In the genomic region with DNA sequence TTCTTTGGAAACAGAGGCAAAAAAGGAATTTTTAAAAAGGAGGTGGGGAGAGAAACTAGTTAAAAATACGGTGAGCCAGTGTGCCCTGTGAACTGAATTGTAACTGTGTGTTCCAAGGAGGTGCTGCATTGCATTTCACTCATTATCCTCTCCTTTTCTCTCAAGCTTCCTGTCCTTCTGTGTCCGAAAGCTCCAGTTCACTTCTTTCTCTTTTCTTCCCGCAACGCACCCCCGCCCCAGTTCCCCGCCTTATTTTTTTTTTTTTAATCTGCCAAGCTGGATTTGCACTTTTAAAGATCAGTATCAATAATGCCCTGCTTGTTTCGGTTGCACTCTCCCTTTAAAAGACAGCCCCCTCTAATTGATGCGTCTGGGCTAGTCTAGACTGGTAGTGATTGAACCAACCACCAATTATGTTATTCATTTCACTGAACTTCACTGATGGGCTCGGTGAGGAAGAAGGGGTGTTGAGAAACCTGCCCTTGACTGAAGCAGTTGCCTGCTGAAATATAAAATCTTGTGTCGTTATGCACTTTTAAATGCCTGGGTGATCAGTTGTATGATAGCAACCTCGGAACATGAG, we compare ENCODE assay signal across 10 cellular contexts. TPM values are rescaled to one million over a fixed set of nuclear protein-coding genes. Genes with fewer than 3 reads are reported as not detected.
DNase-seq lines count a peak whose midpoint lies in the region; TF ChIP-seq lines count a peak whose summit lies in the region.
"Had no signal": no experiment of that assay in that cellular context is flagged by ENCODE, and none has a peak within 500 bp of the region (broad histone marks: within the 10 kb centered on the region; RNA-seq: fewer than 3 reads in every experiment).

No MANE protein-coding gene starts in this region.

- intact Hi-C loops in mammary epithelial cell (cut with micrococcal nuclease) = loop anchor here (5.0 kb wide), 2 partner anchors 205 to 500 kb away; no protein-coding TSS in a partner anchor
- intact Hi-C loops in transverse colon (cut with DNase I; ENCODE audit: low total_unique reads) = no loop called here
- intact Hi-C loops in activated T-helper 2 cell treated with anti-CD3 and anti-CD28 coated beads, Interferon-gamma antibody, Interleukin-2, Interleukin-4, amounts not matched to agents 10 μg/mL and 5 μg/mL and 100 μg/mL, durations not matched to agents 14 hours and 24 hours and 36 hours (cut with micrococcal nuclease) = no loop called here

- no peak for TF ChIP-seq POLR2A in transverse colon (IDR thresholded peaks at IDR 0.05)

- H3K9ac ChIP-seq in mammary epithelial cell (ENCODE audit: insufficient read depth, low read length) = peak overlapping the region; percentile 91

- TF ChIP-seq CTCF in mammary epithelial cell (conservative IDR thresholded peaks at IDR 0.05 in 1 of 2, IDR thresholded peaks at IDR 0.05 in 1 of 2; ENCODE audit: extremely low read depth in 1 of 2, insufficient read depth in 1 of 2, low read depth in 1 of 2, low read length in 2 of 2) (no peak), transverse colon (IDR thresholded peaks at IDR 0.05) (no peak)

- H3K4me3 ChIP-seq in mammary epithelial cell (replicated peaks in 1 of 3; ENCODE audit: insufficient read depth in 1 of 3, low read depth in 2 of 3, low read length in 3 of 3) (peak overlapping the region; percentile 52 to 83 (median 72)), transverse colon (peak overlapping the region in 3 of 4 donors; percentile 10 to 41 (median 20))
- H3K4me3 ChIP-seq: lung had no signal

- H3K4me1 Mint-ChIP-seq in activated T-helper 2 cell treated with anti-CD3 and anti-CD28 coated beads, Interferon-gamma antibody, Interleukin-2, Interleukin-4, amounts not matched to agents 10 μg/mL and 5 μg/mL and 100 μg/mL, durations not matched to agents 14 hours and 24 hours and 36 hours (ENCODE audit: low read depth) = peaks cover 1% of the 10 kb centered on the region

- no peaks in the 10 kb centered on the region for H3K9me3 Mint-ChIP-seq in activated T-helper 2 cell treated with anti-CD3 and anti-CD28 coated beads, Interferon-gamma antibody, Interleukin-2, Interleukin-4, amounts not matched to agents 10 μg/mL and 5 μg/mL and 100 μg/mL, durations not matched to agents 14 hours and 24 hours and 36 hours
- H3K9me3 Mint-ChIP-seq: activated B cell treated with CpG ODN at 0.5 μM for 24 hours had no signal

- dilution Hi-C loops in mammary epithelial cell (cut with HindIII; ENCODE audit: low sequenced_read_pairs) = no loop called here

- no peaks in the 10 kb centered on the region for H3K36me3 Mint-ChIP-seq in activated T-helper 2 cell treated with anti-CD3 and anti-CD28 coated beads, Interferon-gamma antibody, Interleukin-2, Interleukin-4, amounts not matched to agents 10 μg/mL and 5 μg/mL and 100 μg/mL, durations not matched to agents 14 hours and 24 hours and 36 hours (ENCODE audit: low read depth)

- H3K27me3 ChIP-seq in mammary epithelial cell (ENCODE audit: insufficient read depth, low read length) (no peaks in the 10 kb centered on the region), transverse colon (peaks cover 42% of the 10 kb centered on the region)

- peak overlapping the region; percentile 96 for H3K4me2 ChIP-seq in mammary epithelial cell (ENCODE audit: insufficient read depth, low read depth, low read length)

- H3K27me3 Mint-ChIP-seq in activated T-helper 2 cell treated with anti-CD3 and anti-CD28 coated beads, Interferon-gamma antibody, Interleukin-2, Interleukin-4, amounts not matched to agents 10 μg/mL and 5 μg/mL and 100 μg/mL, durations not matched to agents 14 hours and 24 hours and 36 hours (ENCODE audit: low read depth) = peaks cover 28% of the 10 kb centered on the region

- H3K27ac Mint-ChIP-seq in activated T-helper 2 cell treated with anti-CD3 and anti-CD28 coated beads, Interferon-gamma antibody, Interleukin-2, Interleukin-4, amounts not matched to agents 10 μg/mL and 5 μg/mL and 100 μg/mL, durations not matched to agents 14 hours and 24 hours and 36 hours = no peak overlapping the region
- H3K27ac Mint-ChIP-seq: activated B cell treated with CpG ODN at 0.5 μM for 24 hours had no signal

- BruUV-seq in mammary epithelial cell (replicated peaks; lab: Mats Ljungman, UMichigan) = no TSS peak

- no peaks in the 10 kb centered on the region for H4K20me1 ChIP-seq in mammary epithelial cell (ENCODE audit: insufficient read depth, low read length)

- 3% methylated on average over 11 of the region's 11 CpGs for WGBS in mammary epithelial cell (ENCODE audit: low coverage, missing lambda C conversion rate)
- WGBS in transverse colon (ENCODE audit: low coverage in 1 of 2), 2 donors = 52 to 62% methylated on average over 10 to 11 of the region's 11 CpGs

- H3K4me3 Mint-ChIP-seq in activated T-helper 2 cell treated with anti-CD3 and anti-CD28 coated beads, Interferon-gamma antibody, Interleukin-2, Interleukin-4, amounts not matched to agents 10 μg/mL and 5 μg/mL and 100 μg/mL, durations not matched to agents 14 hours and 24 hours and 36 hours (ENCODE audit: low read depth) = no peak overlapping the region
- H3K4me3 Mint-ChIP-seq: activated B cell treated with CpG ODN at 0.5 μM for 24 hours had no signal

- H3K9me3 ChIP-seq in mammary epithelial cell (replicated peaks; ENCODE audit: insufficient read depth, low read length) = no peaks in the 10 kb centered on the region
- H3K9me3 ChIP-seq in transverse colon = no peaks in the 10 kb centered on the region

- H3K36me3 ChIP-seq in mammary epithelial cell (ENCODE audit: insufficient read depth, low read length) (peaks cover 9% of the 10 kb centered on the region), transverse colon (no peaks in the 10 kb centered on the region)

- H3K27ac ChIP-seq in mammary epithelial cell (ENCODE audit: insufficient read depth, low read depth, low read length) (peak overlapping the region; percentile 88), transverse colon (peak overlapping the region; percentile 69 to 87 (median 75))

- CTCF ChIA-PET in mammary epithelial cell (lab: Charles Lee; ENCODE audit: low non-redundant PET) = no interaction called here

- H2AFZ ChIP-seq in mammary epithelial cell (ENCODE audit: low read depth, low read length) = no peak overlapping the region

- H3K4me1 ChIP-seq in mammary epithelial cell (ENCODE audit: insufficient read depth, low read length) (peaks cover 38% of the 10 kb centered on the region), transverse colon (peaks cover 0 to 5% (median 0%) of the 10 kb centered on the region in 4 donors)

- no peak for TF ChIP-seq EP300 in transverse colon (IDR thresholded peaks at IDR 0.05; ENCODE audit: low read depth)

- peaks cover 99% of the 10 kb centered on the region for H3K79me2 ChIP-seq in mammary epithelial cell (ENCODE audit: insufficient read depth, low read length)

- in situ Hi-C loops in mammary epithelial cell (cut with MboI; ENCODE audit: low sequenced_read_pairs in 2 of 2) = loop anchor here (10.0 kb wide), 2 partner anchors 97 to 443 kb away; no protein-coding TSS in a partner anchor
- in situ Hi-C loops in transverse colon (cut with MboI; ENCODE audit: low pct_ligation_motif_present in 1 of 4, low pct_unique_long_range_greater_than_20kb in 1 of 4, low sequenced_read_pairs in 3 of 4) = no loop called here

- DNase-seq in NCI-H1417 (lab: John Stamatoyannopoulos, UW) (peak in 2 of 3 experiments; percentile 41 to 79), NCI-H1417 treated with DMSO at 0.1 percent for 48 hours (lab: John Stamatoyannopoulos, UW) (no peak), mammary epithelial cell (peak; percentile 79), midbrain (lab: John Stamatoyannopoulos, UW) (peak; percentile 72), transverse colon (no peak), cortex of kidney (lab: John Stamatoyannopoulos, UW) (no peak), GF-D8 (lab: John Stamatoyannopoulos, UW) (no peak)
- DNase-seq in activated T-helper 2 cell treated with anti-CD3 and anti-CD28 coated beads, Interferon-gamma antibody, Interleukin-2, Interleukin-4, amounts not matched to agents 10 μg/mL and 5 μg/mL and 100 μg/mL, durations not matched to agents 14 hours and 24 hours and 36 hours (ENCODE audit: low spot score) = no peak
- DNase-seq: activated B cell treated with CpG ODN at 0.5 μM for 24 hours had no signal

RNA-seq across cellular contexts. Expression of a gene that starts 18.5 kb away (rescaled TPM):
- total RNA-seq in mammary epithelial cell (1 to 10 TPM; 5.2 to 5.6 TPM), transverse colon (not detected)
- not detected for polyA plus RNA-seq in mammary epithelial cell
- not detected for polyA minus RNA-seq in mammary epithelial cell
- not detected in 2 replicates for total RNA-seq in activated T-helper 2 cell treated with anti-CD3 and anti-CD28 coated beads, Interferon-gamma antibody, Interleukin-2, Interleukin-4, amounts not matched to agents 10 μg/mL and 5 μg/mL and 100 μg/mL, durations not matched to agents 14 hours and 24 hours and 36 hours
- total RNA-seq: activated B cell treated with CpG ODN at 0.5 μM for 24 hours had no signal
- polyA plus RNA-seq: lung had no signal

Comparison
In these comparisons a context has a peak if more than half of its experiments do, and no peak if none do; other contexts are left out.
1. DNase-seq: peak in NCI-H1417 (2 of 3), mammary epithelial cell (single experiment) and midbrain (single experiment); none in NCI-H1417 treated with DMSO at 0.1 percent for 48 hours (single experiment), transverse colon (single experiment), cortex of kidney (single experiment), GF-D8 (single experiment) and activated T-helper 2 cell treated with anti-CD3 and anti-CD28 coated beads, Interferon-gamma antibody, Interleukin-2, Interleukin-4, amounts not matched to agents 10 μg/mL and 5 μg/mL and 100 μg/mL, durations not matched to agents 14 hours and 24 hours and 36 hours (single experiment).
2. in situ Hi-C loops: an anchor here in mammary epithelial cell (10.0 kb wide); none called in transverse colon.